Comparison of ENCODE assay signal across 1 cellular context in the genomic region with DNA sequence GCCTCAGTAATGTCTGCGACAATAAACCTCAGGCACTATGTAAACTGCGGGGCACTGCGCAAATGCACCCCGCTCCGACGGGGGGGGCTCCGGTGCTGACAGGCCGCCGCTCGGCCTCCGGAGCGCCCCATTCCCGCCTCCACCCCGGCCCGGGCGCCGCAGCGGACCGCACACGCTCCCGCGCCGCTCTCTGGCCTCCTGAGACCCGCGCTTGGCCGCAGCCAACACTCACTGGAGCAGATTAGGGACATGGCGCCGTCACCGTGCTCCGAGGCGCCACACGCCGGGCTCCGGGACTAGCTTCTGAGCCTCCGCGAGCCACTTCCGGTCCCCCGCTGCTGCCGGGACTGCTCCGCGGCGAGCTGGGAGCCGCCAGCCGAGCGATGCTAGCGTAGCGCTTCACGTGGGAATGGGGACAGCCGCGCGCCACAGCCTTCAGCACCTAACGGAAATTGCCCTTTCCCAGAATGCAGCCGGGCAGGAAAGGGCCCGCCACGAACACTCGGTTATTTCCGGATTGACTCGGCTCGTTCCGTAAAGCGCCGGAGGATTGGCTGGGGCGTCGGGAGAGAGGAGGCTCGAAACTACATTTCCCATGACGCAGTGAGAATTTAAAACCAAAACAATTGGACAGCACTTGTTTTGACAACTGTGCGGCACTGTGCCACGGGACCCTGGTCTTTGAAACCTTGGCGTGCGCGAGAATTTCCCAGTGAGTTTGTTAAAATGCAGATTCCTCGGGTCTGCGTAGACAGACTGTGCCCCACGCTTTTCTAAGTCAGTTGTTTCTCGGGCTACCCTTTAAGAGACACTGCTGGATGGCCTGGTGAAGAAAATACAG.
TF ChIP-seq lines count a peak whose summit lies in the region.

A gene (minus strand): TSS at position 454 of the 841 bp plus-strand sequence. CDS start 203 bp downstream, at position 251.

TF ChIP-seq in HepG2, 621 proteins besides CTCF, POLR2A, EP300 and RAD21 (continued from another document and continues in another):
- no peak; the same call in 1 of the 2 replicates for TF ChIP-seq PRMT3 (CRISPR knock-in tag; IDR thresholded peaks at IDR 0.05; ENCODE audit: borderline replicate concordance, low read depth)
- no peak for TF ChIP-seq ZKSCAN5 (CRISPR knock-in tag; IDR thresholded peaks at IDR 0.05)
- TF ChIP-seq REPIN1 (CRISPR knock-in tag; IDR thresholded peaks at IDR 0.05; ENCODE audit: borderline replicate concordance, low read depth), result no peak
- no peak for TF ChIP-seq ZNF614 (CRISPR knock-in tag; IDR thresholded peaks at IDR 0.05; ENCODE audit: borderline replicate concordance)
- TF ChIP-seq, protein P1, sequence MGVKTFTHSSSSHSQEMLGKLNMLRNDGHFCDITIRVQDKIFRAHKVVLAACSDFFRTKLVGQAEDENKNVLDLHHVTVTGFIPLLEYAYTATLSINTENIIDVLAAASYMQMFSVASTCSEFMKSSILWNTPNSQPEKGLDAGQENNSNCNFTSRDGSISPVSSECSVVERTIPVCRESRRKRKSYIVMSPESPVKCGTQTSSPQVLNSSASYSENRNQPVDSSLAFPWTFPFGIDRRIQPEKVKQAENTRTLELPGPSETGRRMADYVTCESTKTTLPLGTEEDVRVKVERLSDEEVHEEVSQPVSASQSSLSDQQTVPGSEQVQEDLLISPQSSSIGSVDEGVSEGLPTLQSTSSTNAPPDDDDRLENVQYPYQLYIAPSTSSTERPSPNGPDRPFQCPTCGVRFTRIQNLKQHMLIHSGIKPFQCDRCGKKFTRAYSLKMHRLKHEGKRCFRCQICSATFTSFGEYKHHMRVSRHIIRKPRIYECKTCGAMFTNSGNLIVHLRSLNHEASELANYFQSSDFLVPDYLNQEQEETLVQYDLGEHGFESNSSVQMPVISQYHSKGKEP (CRISPR knock-in tag; IDR thresholded peaks at IDR 0.05), result no peak
- TF ChIP-seq IKZF4 (CRISPR knock-in tag; IDR thresholded peaks at IDR 0.05; ENCODE audit: borderline replicate concordance, low read depth, not compliant biosample characterization), result peak; percentile 69
- TF ChIP-seq, protein P2, sequence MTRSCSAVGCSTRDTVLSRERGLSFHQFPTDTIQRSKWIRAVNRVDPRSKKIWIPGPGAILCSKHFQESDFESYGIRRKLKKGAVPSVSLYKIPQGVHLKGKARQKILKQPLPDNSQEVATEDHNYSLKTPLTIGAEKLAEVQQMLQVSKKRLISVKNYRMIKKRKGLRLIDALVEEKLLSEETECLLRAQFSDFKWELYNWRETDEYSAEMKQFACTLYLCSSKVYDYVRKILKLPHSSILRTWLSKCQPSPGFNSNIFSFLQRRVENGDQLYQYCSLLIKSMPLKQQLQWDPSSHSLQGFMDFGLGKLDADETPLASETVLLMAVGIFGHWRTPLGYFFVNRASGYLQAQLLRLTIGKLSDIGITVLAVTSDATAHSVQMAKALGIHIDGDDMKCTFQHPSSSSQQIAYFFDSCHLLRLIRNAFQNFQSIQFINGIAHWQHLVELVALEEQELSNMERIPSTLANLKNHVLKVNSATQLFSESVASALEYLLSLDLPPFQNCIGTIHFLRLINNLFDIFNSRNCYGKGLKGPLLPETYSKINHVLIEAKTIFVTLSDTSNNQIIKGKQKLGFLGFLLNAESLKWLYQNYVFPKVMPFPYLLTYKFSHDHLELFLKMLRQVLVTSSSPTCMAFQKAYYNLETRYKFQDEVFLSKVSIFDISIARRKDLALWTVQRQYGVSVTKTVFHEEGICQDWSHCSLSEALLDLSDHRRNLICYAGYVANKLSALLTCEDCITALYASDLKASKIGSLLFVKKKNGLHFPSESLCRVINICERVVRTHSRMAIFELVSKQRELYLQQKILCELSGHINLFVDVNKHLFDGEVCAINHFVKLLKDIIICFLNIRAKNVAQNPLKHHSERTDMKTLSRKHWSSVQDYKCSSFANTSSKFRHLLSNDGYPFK (CRISPR knock-in tag; IDR thresholded peaks at IDR 0.05; ENCODE audit: borderline replicate concordance), result peak; percentile 42; the same call in 1 of the 2 replicates
- peak; percentile 98 for TF ChIP-seq HNRNPLL (IDR thresholded peaks at IDR 0.05; ENCODE audit: low read depth, low read length, poor library complexity, severe bottlenecking)
- no peak for TF ChIP-seq MAFK (conservative IDR thresholded peaks at IDR 0.05 in 1 of 2, IDR thresholded peaks at IDR 0.05 in 1 of 2; ENCODE audit: low read length in 2 of 2)
- peak; percentile 79; the same call in 1 of the 2 replicates for TF ChIP-seq ZBTB8A (CRISPR knock-in tag; IDR thresholded peaks at IDR 0.05; ENCODE audit: borderline replicate concordance, low read depth)
- TF ChIP-seq, protein P3, sequence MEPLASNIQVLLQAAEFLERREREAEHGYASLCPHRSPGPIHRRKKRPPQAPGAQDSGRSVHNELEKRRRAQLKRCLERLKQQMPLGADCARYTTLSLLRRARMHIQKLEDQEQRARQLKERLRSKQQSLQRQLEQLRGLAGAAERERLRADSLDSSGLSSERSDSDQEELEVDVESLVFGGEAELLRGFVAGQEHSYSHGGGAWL (CRISPR knock-in tag; IDR thresholded peaks at IDR 0.05), result peak; percentile 85; the same call in 1 of the 2 replicates
- no peak for TF ChIP-seq SKI (IDR thresholded peaks at IDR 0.05; ENCODE audit: partially characterized antibody)
- no peak for TF ChIP-seq MTF1 (CRISPR knock-in tag; IDR thresholded peaks at IDR 0.05)
- TF ChIP-seq, protein P4, sequence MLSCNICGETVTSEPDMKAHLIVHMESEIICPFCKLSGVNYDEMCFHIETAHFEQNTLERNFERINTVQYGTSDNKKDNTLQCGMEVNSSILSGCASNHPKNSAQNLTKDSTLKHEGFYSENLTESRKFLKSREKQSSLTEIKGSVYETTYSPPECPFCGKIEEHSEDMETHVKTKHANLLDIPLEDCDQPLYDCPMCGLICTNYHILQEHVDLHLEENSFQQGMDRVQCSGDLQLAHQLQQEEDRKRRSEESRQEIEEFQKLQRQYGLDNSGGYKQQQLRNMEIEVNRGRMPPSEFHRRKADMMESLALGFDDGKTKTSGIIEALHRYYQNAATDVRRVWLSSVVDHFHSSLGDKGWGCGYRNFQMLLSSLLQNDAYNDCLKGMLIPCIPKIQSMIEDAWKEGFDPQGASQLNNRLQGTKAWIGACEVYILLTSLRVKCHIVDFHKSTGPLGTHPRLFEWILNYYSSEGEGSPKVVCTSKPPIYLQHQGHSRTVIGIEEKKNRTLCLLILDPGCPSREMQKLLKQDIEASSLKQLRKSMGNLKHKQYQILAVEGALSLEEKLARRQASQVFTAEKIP (CRISPR knock-in tag; IDR thresholded peaks at IDR 0.05; ENCODE audit: borderline replicate concordance), result no peak
- TF ChIP-seq SMYD3 (CRISPR knock-in tag; IDR thresholded peaks at IDR 0.05), result no peak
- no peak for TF ChIP-seq ZFP62 (CRISPR knock-in tag; IDR thresholded peaks at IDR 0.05)
- TF ChIP-seq, protein P5, sequence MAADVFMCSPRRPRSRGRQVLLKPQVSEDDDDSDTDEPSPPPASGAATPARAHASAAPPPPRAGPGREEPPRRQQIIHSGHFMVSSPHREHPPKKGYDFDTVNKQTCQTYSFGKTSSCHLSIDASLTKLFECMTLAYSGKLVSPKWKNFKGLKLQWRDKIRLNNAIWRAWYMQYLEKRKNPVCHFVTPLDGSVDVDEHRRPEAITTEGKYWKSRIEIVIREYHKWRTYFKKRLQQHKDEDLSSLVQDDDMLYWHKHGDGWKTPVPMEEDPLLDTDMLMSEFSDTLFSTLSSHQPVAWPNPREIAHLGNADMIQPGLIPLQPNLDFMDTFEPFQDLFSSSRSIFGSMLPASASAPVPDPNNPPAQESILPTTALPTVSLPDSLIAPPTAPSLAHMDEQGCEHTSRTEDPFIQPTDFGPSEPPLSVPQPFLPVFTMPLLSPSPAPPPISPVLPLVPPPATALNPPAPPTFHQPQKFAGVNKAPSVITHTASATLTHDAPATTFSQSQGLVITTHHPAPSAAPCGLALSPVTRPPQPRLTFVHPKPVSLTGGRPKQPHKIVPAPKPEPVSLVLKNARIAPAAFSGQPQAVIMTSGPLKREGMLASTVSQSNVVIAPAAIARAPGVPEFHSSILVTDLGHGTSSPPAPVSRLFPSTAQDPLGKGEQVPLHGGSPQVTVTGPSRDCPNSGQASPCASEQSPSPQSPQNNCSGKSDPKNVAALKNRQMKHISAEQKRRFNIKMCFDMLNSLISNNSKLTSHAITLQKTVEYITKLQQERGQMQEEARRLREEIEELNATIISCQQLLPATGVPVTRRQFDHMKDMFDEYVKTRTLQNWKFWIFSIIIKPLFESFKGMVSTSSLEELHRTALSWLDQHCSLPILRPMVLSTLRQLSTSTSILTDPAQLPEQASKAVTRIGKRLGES (CRISPR knock-in tag; IDR thresholded peaks at IDR 0.05; ENCODE audit: borderline replicate concordance), result no peak
- peak; percentile 86 for TF ChIP-seq ETV5 (CRISPR knock-in tag; IDR thresholded peaks at IDR 0.05; ENCODE audit: borderline replicate concordance)
- TF ChIP-seq, protein P6, sequence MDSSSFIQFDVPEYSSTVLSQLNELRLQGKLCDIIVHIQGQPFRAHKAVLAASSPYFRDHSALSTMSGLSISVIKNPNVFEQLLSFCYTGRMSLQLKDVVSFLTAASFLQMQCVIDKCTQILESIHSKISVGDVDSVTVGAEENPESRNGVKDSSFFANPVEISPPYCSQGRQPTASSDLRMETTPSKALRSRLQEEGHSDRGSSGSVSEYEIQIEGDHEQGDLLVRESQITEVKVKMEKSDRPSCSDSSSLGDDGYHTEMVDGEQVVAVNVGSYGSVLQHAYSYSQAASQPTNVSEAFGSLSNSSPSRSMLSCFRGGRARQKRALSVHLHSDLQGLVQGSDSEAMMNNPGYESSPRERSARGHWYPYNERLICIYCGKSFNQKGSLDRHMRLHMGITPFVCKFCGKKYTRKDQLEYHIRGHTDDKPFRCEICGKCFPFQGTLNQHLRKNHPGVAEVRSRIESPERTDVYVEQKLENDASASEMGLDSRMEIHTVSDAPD (CRISPR knock-in tag; IDR thresholded peaks at IDR 0.05), result 0 out of 2 replicates have a peak, but pooled peaks have one; percentile 20
- TF ChIP-seq, protein P7, sequence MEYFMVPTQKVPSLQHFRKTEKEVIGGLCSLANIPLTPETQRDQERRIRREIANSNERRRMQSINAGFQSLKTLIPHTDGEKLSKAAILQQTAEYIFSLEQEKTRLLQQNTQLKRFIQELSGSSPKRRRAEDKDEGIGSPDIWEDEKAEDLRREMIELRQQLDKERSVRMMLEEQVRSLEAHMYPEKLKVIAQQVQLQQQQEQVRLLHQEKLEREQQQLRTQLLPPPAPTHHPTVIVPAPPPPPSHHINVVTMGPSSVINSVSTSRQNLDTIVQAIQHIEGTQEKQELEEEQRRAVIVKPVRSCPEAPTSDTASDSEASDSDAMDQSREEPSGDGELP (IDR thresholded peaks at IDR 0.05; ENCODE audit: borderline replicate concordance, low read depth), result peak; percentile 58; the same call in 1 of the 2 replicates
- TF ChIP-seq ZZZ3 (CRISPR knock-in tag; IDR thresholded peaks at IDR 0.05; ENCODE audit: borderline replicate concordance), result peak; percentile 89; the same call in 1 of the 2 replicates
- no peak for TF ChIP-seq ZBTB3 (CRISPR knock-in tag; IDR thresholded peaks at IDR 0.05; ENCODE audit: borderline replicate concordance, low read depth)
- TF ChIP-seq ZNF777 (CRISPR knock-in tag; IDR thresholded peaks at IDR 0.05), result peak; percentile 79; the same call in 1 of the 2 replicates
- TF ChIP-seq, protein P8, sequence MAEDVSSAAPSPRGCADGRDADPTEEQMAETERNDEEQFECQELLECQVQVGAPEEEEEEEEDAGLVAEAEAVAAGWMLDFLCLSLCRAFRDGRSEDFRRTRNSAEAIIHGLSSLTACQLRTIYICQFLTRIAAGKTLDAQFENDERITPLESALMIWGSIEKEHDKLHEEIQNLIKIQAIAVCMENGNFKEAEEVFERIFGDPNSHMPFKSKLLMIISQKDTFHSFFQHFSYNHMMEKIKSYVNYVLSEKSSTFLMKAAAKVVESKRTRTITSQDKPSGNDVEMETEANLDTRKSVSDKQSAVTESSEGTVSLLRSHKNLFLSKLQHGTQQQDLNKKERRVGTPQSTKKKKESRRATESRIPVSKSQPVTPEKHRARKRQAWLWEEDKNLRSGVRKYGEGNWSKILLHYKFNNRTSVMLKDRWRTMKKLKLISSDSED (CRISPR knock-in tag; IDR thresholded peaks at IDR 0.05), result no peak
- peak; percentile 32; the same call in 1 of the 2 replicates for TF ChIP-seq PITX1 (CRISPR knock-in tag; IDR thresholded peaks at IDR 0.05)
- 0 out of 2 replicates have a peak, but pooled peaks have one; percentile 55 for TF ChIP-seq ZNF782 (CRISPR knock-in tag; IDR thresholded peaks at IDR 0.05; ENCODE audit: borderline replicate concordance)
- TF ChIP-seq, protein P9, sequence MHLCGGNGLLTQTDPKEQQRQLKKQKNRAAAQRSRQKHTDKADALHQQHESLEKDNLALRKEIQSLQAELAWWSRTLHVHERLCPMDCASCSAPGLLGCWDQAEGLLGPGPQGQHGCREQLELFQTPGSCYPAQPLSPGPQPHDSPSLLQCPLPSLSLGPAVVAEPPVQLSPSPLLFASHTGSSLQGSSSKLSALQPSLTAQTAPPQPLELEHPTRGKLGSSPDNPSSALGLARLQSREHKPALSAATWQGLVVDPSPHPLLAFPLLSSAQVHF (CRISPR knock-in tag; IDR thresholded peaks at IDR 0.05), result no peak
- TF ChIP-seq MAFF (IDR thresholded peaks at IDR 0.05; ENCODE audit: low read depth, low read length), result no peak
- TF ChIP-seq JDP2 (CRISPR knock-in tag; IDR thresholded peaks at IDR 0.05; ENCODE audit: borderline replicate concordance), result no peak
- TF ChIP-seq ZNF121 (CRISPR knock-in tag; IDR thresholded peaks at IDR 0.05), result no peak
- no peak for TF ChIP-seq KLF15 (CRISPR knock-in tag; IDR thresholded peaks at IDR 0.05; ENCODE audit: borderline replicate concordance)
- TF ChIP-seq FOXJ3 (CRISPR knock-in tag; IDR thresholded peaks at IDR 0.05; ENCODE audit: borderline replicate concordance), result no peak; the same call in 1 of the 2 replicates
- TF ChIP-seq, protein P10, sequence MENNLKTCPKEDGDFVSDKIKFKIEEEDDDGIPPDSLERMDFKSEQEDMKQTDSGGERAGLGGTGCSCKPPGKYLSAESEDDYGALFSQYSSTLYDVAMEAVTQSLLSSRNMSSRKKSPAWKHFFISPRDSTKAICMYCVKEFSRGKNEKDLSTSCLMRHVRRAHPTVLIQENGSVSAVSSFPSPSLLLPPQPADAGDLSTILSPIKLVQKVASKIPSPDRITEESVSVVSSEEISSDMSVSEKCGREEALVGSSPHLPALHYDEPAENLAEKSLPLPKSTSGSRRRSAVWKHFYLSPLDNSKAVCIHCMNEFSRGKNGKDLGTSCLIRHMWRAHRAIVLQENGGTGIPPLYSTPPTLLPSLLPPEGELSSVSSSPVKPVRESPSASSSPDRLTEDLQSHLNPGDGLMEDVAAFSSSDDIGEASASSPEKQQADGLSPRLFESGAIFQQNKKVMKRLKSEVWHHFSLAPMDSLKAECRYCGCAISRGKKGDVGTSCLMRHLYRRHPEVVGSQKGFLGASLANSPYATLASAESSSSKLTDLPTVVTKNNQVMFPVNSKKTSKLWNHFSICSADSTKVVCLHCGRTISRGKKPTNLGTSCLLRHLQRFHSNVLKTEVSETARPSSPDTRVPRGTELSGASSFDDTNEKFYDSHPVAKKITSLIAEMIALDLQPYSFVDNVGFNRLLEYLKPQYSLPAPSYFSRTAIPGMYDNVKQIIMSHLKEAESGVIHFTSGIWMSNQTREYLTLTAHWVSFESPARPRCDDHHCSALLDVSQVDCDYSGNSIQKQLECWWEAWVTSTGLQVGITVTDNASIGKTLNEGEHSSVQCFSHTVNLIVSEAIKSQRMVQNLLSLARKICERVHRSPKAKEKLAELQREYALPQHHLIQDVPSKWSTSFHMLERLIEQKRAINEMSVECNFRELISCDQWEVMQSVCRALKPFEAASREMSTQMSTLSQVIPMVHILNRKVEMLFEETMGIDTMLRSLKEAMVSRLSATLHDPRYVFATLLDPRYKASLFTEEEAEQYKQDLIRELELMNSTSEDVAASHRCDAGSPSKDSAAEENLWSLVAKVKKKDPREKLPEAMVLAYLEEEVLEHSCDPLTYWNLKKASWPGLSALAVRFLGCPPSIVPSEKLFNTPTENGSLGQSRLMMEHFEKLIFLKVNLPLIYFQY (CRISPR knock-in tag; IDR thresholded peaks at IDR 0.05; ENCODE audit: borderline replicate concordance), result no peak
- no peak for TF ChIP-seq ADNP (CRISPR knock-in tag; IDR thresholded peaks at IDR 0.05)
- no peak; the same call in 1 of the 2 replicates for TF ChIP-seq ZNF703 (CRISPR knock-in tag; IDR thresholded peaks at IDR 0.05; ENCODE audit: borderline replicate concordance)
- TF ChIP-seq ZNF619 (CRISPR knock-in tag; IDR thresholded peaks at IDR 0.05), result no peak
